Comparison of ENCODE assay signal across 32 cellular contexts in the genomic region with DNA sequence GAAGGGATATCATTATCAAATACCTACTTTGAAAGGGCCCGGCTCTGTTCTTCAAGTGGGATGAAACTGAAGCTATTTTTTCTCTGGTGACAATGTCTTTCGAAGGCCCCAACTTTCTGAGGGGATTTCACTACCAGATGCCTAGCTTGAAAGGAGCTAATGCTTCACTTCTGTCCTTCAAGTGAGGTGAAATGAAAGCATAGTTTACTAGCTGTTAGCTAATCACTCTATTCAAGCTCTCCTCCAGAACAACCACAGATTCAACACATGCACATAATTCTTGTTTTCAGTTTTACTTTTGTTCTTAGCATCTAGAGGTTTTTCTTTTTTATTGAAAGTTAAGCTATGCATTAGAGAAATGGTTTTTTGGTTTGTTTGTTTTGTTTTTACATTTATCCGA.
DNase-seq lines count a peak whose midpoint lies in the region; ATAC-seq and TF ChIP-seq lines count a peak whose summit lies in the region.
"Had no signal": no experiment of that assay in that cellular context is flagged by ENCODE, and none has a peak within 500 bp of the region (broad histone marks: within the 10 kb centered on the region; RNA-seq: fewer than 3 reads in every experiment).

No MANE protein-coding gene starts in this region.

- 76% methylated on average over 3 of the region's 3 CpGs for WGBS in esophagus muscularis mucosa

- H3K36me3 ChIP-seq in KMS-11 (ENCODE audit: insufficient read depth) (no peaks in the 10 kb centered on the region), esophagus muscularis mucosa (no peaks in the 10 kb centered on the region)
- H3K36me3 ChIP-seq: BLaER1 treated with 17β-estradiol and CSF1 and Interleukin-3, amounts not matched to agents 10 nM and 100 nM; SJCRH30 had no signal

- H3K4me1 ChIP-seq in KMS-11 (ENCODE audit: low read depth, poor library complexity, severe bottlenecking), result peaks cover 12% of the 10 kb centered on the region
- no peaks in the 10 kb centered on the region for H3K4me1 ChIP-seq in esophagus muscularis mucosa
- H3K4me1 ChIP-seq: A549, Caco-2, SJCRH30 had no signal

- H3K27ac ChIP-seq in KMS-11, result no peak overlapping the region; the same call in 1 of the 2 replicates
- no peak overlapping the region for H3K27ac ChIP-seq in esophagus muscularis mucosa (replicated peaks in 1 of 4)
- H3K27ac ChIP-seq: A549; BLaER1 treated with 17β-estradiol and CSF1 and Interleukin-3, amounts not matched to agents 10 nM and 100 nM; PC-9; SJCRH30 had no signal

- ATAC-seq in GM19395 (IDR thresholded peaks at IDR 0.05; ENCODE audit: unreplicated experiment), result peak; percentile 87
- peak; percentile 77 for ATAC-seq in HG03066 (IDR thresholded peaks at IDR 0.05; ENCODE audit: low read depth, unreplicated experiment)
- no peak for ATAC-seq in GM21825 (IDR thresholded peaks at IDR 0.05; ENCODE audit: unreplicated experiment)
- ATAC-seq: A549, GM12878, HCT116, HepG2, Right ventricle myocardium inferior, SK-N-SH treated with all-trans-retinoic acid at 6 μM for 48 hours, T-helper 17 cell had no signal

- H3K27me3 ChIP-seq in KMS-11 (ENCODE audit: insufficient read depth, low read depth) (no peaks in the 10 kb centered on the region), esophagus muscularis mucosa (no peaks in the 10 kb centered on the region)
- H3K27me3 ChIP-seq: BLaER1 treated with 17β-estradiol and CSF1 and Interleukin-3, amounts not matched to agents 10 nM and 100 nM had no signal

- H3K4me2 ChIP-seq in KMS-11, result peak overlapping the region; percentile 36; the same call in 1 of the 2 replicates
- H3K4me2 ChIP-seq: A549; BLaER1 treated with 17β-estradiol and CSF1 and Interleukin-3, amounts not matched to agents 10 nM and 100 nM; PC-9 had no signal

- no peak overlapping the region for H2AFZ ChIP-seq in KMS-11 (ENCODE audit: low read depth)
- H2AFZ ChIP-seq: PC-9 had no signal

- intact Hi-C loops in esophagus muscularis mucosa (cut with DNase I), result no loop called here

- no peaks in the 10 kb centered on the region for H4K20me1 ChIP-seq in KMS-11 (ENCODE audit: insufficient read depth)
- H4K20me1 ChIP-seq: BLaER1 treated with 17β-estradiol and CSF1 and Interleukin-3, amounts not matched to agents 10 nM and 100 nM had no signal

- DNase-seq in esophagus muscularis mucosa (ENCODE audit: extremely low spot score) (no peak), D341Med (ENCODE audit: low spot score) (no peak), NCI-H2196 (lab: John Stamatoyannopoulos, UW; ENCODE audit: unreplicated experiment) (no peak)
- DNase-seq: AML-193; Caco-2; CD4-positive, alpha-beta memory T cell; DMS 273 treated with DMSO at 0.1 percent for 48 hours; DMS79; EL; GDM1; Kasumi-1; NCI-H1105 treated with DMSO at 0.1 percent for 48 hours; NCI-H146; NCI-H1930; NCI-H2107; NCI-H446; NCI-H524 treated with DMSO at 0.1 percent for 48 hours; NCI-H774; PC-9; SJCRH30; T-helper 17 cell had no signal

- no peak overlapping the region for H3K9ac ChIP-seq in KMS-11
- H3K9ac ChIP-seq: BLaER1 treated with 17β-estradiol and CSF1 and Interleukin-3, amounts not matched to agents 10 nM and 100 nM had no signal

- H3K9me3 ChIP-seq in esophagus muscularis mucosa, result no peaks in the 10 kb centered on the region
- H3K9me3 ChIP-seq: A549; BLaER1 treated with 17β-estradiol and CSF1 and Interleukin-3, amounts not matched to agents 10 nM and 100 nM; Caco-2; SJCRH30 had no signal

- H3K4me3 ChIP-seq in KMS-11 (IDR thresholded peaks at IDR 0.05; ENCODE audit: insufficient read depth, low read depth, low read length) (no peak overlapping the region), esophagus muscularis mucosa (no peak overlapping the region)
- H3K4me3 ChIP-seq: A549; BLaER1 treated with 17β-estradiol and CSF1 and Interleukin-3, amounts not matched to agents 10 nM and 100 nM; GM12878; PC-9; SJCRH30 had no signal

- H3K79me2 ChIP-seq in KMS-11 (ENCODE audit: insufficient read depth, low read depth), result no peaks in the 10 kb centered on the region

- TF ChIP-seq POLR2A in esophagus muscularis mucosa (IDR thresholded peaks at IDR 0.05; ENCODE audit: low read depth), result no peak

- TF ChIP-seq CTCF in KMS-11 (conservative IDR thresholded peaks at IDR 0.05; ENCODE audit: low read depth, low read length) (no peak), esophagus muscularis mucosa (IDR thresholded peaks at IDR 0.05) (no peak)

- no peak for TF ChIP-seq EP300 in esophagus muscularis mucosa (IDR thresholded peaks at IDR 0.05)
